9 cellular contexts compared by ENCODE assay signal in the genomic region with DNA sequence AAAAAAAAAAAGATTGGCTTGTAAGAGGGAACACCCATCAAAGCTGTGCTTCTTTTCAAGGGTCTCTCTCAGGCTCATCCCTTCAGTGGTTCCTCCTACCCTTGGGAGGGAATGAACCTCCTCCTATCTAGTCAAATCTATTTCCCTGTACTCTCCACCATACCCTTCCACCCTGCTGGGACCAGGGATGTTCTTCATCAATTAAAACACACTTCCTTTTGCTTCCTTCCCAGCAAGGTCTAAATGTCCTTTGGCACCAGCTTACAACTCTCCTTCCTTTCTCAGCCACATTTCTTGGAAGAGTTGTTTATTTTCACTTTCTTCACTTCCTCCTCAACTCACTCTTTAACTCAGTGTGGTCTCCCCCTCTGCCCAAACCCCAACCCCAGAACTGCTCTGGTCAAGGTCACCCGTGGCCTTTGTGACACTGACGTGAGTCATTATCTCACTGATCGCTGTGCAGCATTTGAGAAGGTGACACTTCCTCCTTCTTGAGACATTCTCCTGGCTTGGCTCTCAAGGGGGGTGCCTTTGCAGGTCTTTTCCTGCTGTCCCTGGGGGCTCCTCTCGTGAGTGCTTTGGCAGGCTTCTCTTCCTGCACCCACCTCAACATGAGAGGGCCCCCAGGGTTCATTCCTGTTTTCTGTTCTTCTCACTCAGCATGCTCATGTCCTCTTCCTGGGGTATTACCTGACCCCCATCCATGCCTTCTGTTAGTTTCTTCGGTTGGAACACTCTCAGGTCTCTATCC.
DNase-seq lines count a peak whose midpoint lies in the region; ATAC-seq and TF ChIP-seq lines count a peak whose summit lies in the region.
"Had no signal": no experiment of that assay in that cellular context is flagged by ENCODE, and none has a peak within 500 bp of the region (broad histone marks: within the 10 kb centered on the region; RNA-seq: fewer than 3 reads in every experiment).

No MANE protein-coding gene starts in this region.

- H3K36me3 Mint-ChIP-seq in activated naive CD4-positive, alpha-beta T cell treated with anti-CD3 and anti-CD28 coated beads, Interleukin-2, amount 50 U/mL, for 72 hours: no peaks in the 10 kb centered on the region

- H3K4me3 ChIP-seq in lower leg skin (ENCODE audit: low read depth, poor library complexity, severe bottlenecking): no peak overlapping the region
- H3K4me3 ChIP-seq: pancreas had no signal

- WGBS in lower leg skin, 2 donors: 69 to 71% methylated on average over 5 of the region's 5 CpGs

- ATAC-seq in GM19035 (IDR thresholded peaks at IDR 0.05; ENCODE audit: unreplicated experiment) (peak; percentile 73), HG03039 (IDR thresholded peaks at IDR 0.05; ENCODE audit: unreplicated experiment) (no peak), GM21825 (IDR thresholded peaks at IDR 0.05; ENCODE audit: unreplicated experiment) (no peak)
- ATAC-seq in activated naive CD4-positive, alpha-beta T cell treated with anti-CD3 and anti-CD28 coated beads, Interleukin-2, amount 50 U/mL, for 72 hours: peak; percentile 91 to 99

- TF ChIP-seq POLR2A in lower leg skin (IDR thresholded peaks at IDR 0.05): no peak

- no peak for TF ChIP-seq CTCF in lower leg skin (IDR thresholded peaks at IDR 0.05)

- no peaks in the 10 kb centered on the region for H3K9me3 Mint-ChIP-seq in activated naive CD4-positive, alpha-beta T cell treated with anti-CD3 and anti-CD28 coated beads, Interleukin-2, amount 50 U/mL, for 72 hours

- intact Hi-C loops in lower leg skin (cut with DNase I; ENCODE audit: low total_unique reads): no loop called here

- peak overlapping the region in 1 of 2 donors; percentile 19 for H3K27ac Mint-ChIP-seq in activated naive CD4-positive, alpha-beta T cell treated with anti-CD3 and anti-CD28 coated beads, Interleukin-2, amount 50 U/mL, for 72 hours

- DNase-seq in AML-193 (lab: John Stamatoyannopoulos, UW) (peak; percentile 49 to 51), HT-29 (ENCODE audit: low spot score) (peak; percentile 41), H4 (ENCODE audit: low spot score) (no peak), lower leg skin (ENCODE audit: low spot score in 2 of 2) (no peak)
- DNase-seq in activated naive CD4-positive, alpha-beta T cell treated with anti-CD3 and anti-CD28 coated beads, Interleukin-2, amount 50 U/mL, for 72 hours (ENCODE audit: low spot score in 2 of 2): peak; percentile 40 to 71
- DNase-seq: pancreas had no signal

Comparison
In these comparisons a context has a peak if more than half of its experiments do, and no peak if none do; other contexts are left out.
1. DNase-seq: peak in AML-193 (2 of 2), HT-29 (single experiment) and activated naive CD4-positive, alpha-beta T cell treated with anti-CD3 and anti-CD28 coated beads, Interleukin-2, amount 50 U/mL, for 72 hours (2 of 2); none in H4 (single experiment) and lower leg skin (0 of 2).
2. ATAC-seq: peak in GM19035 (single experiment) and activated naive CD4-positive, alpha-beta T cell treated with anti-CD3 and anti-CD28 coated beads, Interleukin-2, amount 50 U/mL, for 72 hours (2 of 2); none in HG03039 (single experiment) and GM21825 (single experiment).